In the genomic region with DNA sequence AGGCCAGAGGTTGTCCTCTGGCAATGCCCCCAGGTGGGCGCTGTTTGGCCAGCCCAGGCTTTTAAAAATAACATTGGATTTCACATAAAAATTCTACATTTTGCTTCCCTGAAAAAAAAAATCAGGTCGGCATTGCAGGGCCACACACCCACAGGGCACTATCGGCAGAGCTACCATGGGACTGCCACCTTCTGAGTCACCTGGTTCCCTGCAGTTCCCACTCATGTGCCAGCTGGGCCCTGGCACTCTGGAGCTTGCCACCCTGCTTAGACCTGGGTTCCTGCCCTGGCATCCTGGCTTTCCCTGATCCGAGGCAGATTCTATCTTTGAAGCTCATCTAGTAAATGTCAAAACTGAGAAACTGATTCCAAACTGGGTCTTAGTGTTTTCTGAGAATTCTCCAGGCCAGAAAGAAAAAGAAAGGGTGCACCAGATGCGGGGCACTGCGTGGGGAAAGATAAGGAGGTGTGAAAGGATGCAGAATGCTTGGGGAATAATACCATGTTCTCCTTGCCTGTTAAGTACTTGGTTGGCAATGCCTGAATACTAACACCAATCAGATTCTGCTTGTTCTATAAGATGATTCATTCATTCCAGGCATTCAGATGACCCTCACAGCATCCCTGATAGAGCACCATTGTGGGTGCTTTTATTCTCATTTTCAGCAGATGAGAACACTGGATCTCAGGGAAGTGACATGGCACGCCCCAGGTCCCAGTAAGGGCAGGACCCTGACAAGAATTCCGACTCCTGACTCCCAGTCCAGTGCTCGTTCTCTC, we compare ENCODE assay signal across 13 cellular contexts. TPM values are rescaled to one million over a fixed set of nuclear protein-coding genes. Genes with fewer than 3 reads are reported as not detected.
DNase-seq lines count a peak whose midpoint lies in the region; ATAC-seq and TF ChIP-seq lines count a peak whose summit lies in the region.
"Had no signal": no experiment of that assay in that cellular context is flagged by ENCODE, and none has a peak within 500 bp of the region (broad histone marks: within the 10 kb centered on the region; RNA-seq: fewer than 3 reads in every experiment).

No MANE protein-coding gene starts in this region.

- POLR2A ChIA-PET in PC-3 (lab: Charles Lee; ENCODE audit: unreplicated experiment): no interaction called here

- ATAC-seq in PC-3: no peak
- ATAC-seq in upper lobe of right lung: no peak
- ATAC-seq: naive thymus-derived CD4-positive, alpha-beta T cell had no signal

- CTCF ChIA-PET in PC-3 (lab: Charles Lee): no interaction called here

- DNase-seq in ACHN (peak; percentile 56), PC-3 (peak; percentile 48), dedifferentiated amniotic fluid mesenchymal stem cell (ENCODE audit: extremely low spot score) (peak; percentile 26), kidney glomerular epithelial cell (lab: John Stamatoyannopoulos, UW) (peak; percentile 39), NCI-H2196 treated with DMSO at 0.1 percent for 48 hours (lab: John Stamatoyannopoulos, UW; ENCODE audit: unreplicated experiment) (no peak), occipital lobe (lab: John Stamatoyannopoulos, UW) (no peak), HuH-7 (ENCODE audit: low spot score) (no peak), upper lobe of right lung (no peak)
- DNase-seq: activated T-cell treated with anti-CD3 and anti-CD28 coated beads, Interleukin-2, amount 50 U/mL, for 48 hours; AML-193; naive thymus-derived CD4-positive, alpha-beta T cell had no signal

- H4K20me1 ChIP-seq in PC-3 (ENCODE audit: low read length): peaks cover 17% of the 10 kb centered on the region; the same call in 1 of the 2 replicates

- H3K4me1 ChIP-seq in PC-3 (ENCODE audit: insufficient read depth, low read length): peaks cover 30% of the 10 kb centered on the region
- peaks cover 24% of the 10 kb centered on the region for H3K4me1 ChIP-seq in upper lobe of right lung

- H3K27ac ChIP-seq in PC-3 (ENCODE audit: low read length) (no peak overlapping the region), upper lobe of right lung (no peak overlapping the region)
- H3K27ac ChIP-seq: coronary artery, VCaP had no signal

- H3K9me3 ChIP-seq in PC-3 (ENCODE audit: low read length): no peaks in the 10 kb centered on the region
- H3K9me3 ChIP-seq in upper lobe of right lung: no peaks in the 10 kb centered on the region

- no peak overlapping the region for H3K4me2 ChIP-seq in PC-3 (ENCODE audit: low read length)

- intact Hi-C loops in PC-3 (cut with micrococcal nuclease) (no loop called here), upper lobe of right lung (cut with DNase I) (no loop called here)

- no peaks in the 10 kb centered on the region for H3K27me3 ChIP-seq in PC-3 (ENCODE audit: low read length)
- no peaks in the 10 kb centered on the region for H3K27me3 ChIP-seq in upper lobe of right lung

- H3K36me3 ChIP-seq in PC-3 (ENCODE audit: low read depth, low read length): no peaks in the 10 kb centered on the region
- H3K36me3 ChIP-seq in upper lobe of right lung: no peaks in the 10 kb centered on the region

- in situ Hi-C loops in ACHN (cut with HindIII; ENCODE audit: low pct_ligation_motif_present, low pct_unique_long_range_greater_than_20kb, low sequenced_read_pairs): no loop called here

- BruUV-seq in PC-3 (replicated peaks; lab: Mats Ljungman, UMichigan): no TSS peak

- TF ChIP-seq CTCF in PC-3 (conservative IDR thresholded peaks at IDR 0.05; ENCODE audit: low read depth, low read length) (no peak), upper lobe of right lung (IDR thresholded peaks at IDR 0.05) (no peak)

- no peaks in the 10 kb centered on the region for H3F3A ChIP-seq in PC-3 (ENCODE audit: low read length, unreplicated experiment)

- no peak overlapping the region for H3K4me3 ChIP-seq in PC-3 (ENCODE audit: low read length)
- no peak overlapping the region for H3K4me3 ChIP-seq in upper lobe of right lung
- H3K4me3 ChIP-seq: coronary artery had no signal

- H3K79me2 ChIP-seq in PC-3 (ENCODE audit: low read length): peaks cover 90% of the 10 kb centered on the region

- no peaks in the 10 kb centered on the region for H3K9me2 ChIP-seq in PC-3 (replicated peaks; ENCODE audit: low read length)

- no peak overlapping the region for H2AFZ ChIP-seq in PC-3 (ENCODE audit: low read length)

- no peak overlapping the region for H3K9ac ChIP-seq in PC-3 (ENCODE audit: low read length)

RNA-seq across cellular contexts. Expression of gene RAI1, which starts 51.8 kb away (rescaled TPM):
- total RNA-seq in PC-3 (2014; rRNA removed) (33.0 and 64.2 TPM in 2 replicates), occipital lobe (14.3 TPM), upper lobe of right lung (38.1 TPM)

Comparison
In these comparisons a context has a peak if more than half of its experiments do, and no peak if none do; other contexts are left out.
1. DNase-seq: peak in ACHN (single experiment), PC-3 (single experiment), dedifferentiated amniotic fluid mesenchymal stem cell (single experiment) and kidney glomerular epithelial cell (single experiment); none in NCI-H2196 treated with DMSO at 0.1 percent for 48 hours (single experiment), occipital lobe (single experiment), HuH-7 (single experiment) and upper lobe of right lung (single experiment).